Comparison of ENCODE assay signal across 18 cellular contexts in genomic region chr1:84877592-84877991, GRCh38. TPM values are rescaled to one million over a fixed set of nuclear protein-coding genes. Genes with fewer than 3 reads are reported as not detected.
A peak's percentile ranks its signal among the peaks of the same experiment; 100 is the strongest.
DNase-seq lines count a peak whose midpoint lies in the region; ATAC-seq and TF ChIP-seq lines count a peak whose summit lies in the region.
"Had no signal": no experiment of that assay in that cellular context is flagged by ENCODE, and none has a peak within 500 bp of the region (broad histone marks: within the 10 kb centered on the region; RNA-seq: fewer than 3 reads in every experiment).

No MANE protein-coding gene starts in this region.

- no peak overlapping the region for H3K4me3 Mint-ChIP-seq in CD4-positive, alpha-beta T cell
- H3K4me3 Mint-ChIP-seq in GM23338: no peak overlapping the region

- no peak overlapping the region for H3K27ac Mint-ChIP-seq in CD4-positive, alpha-beta T cell
- H3K27ac Mint-ChIP-seq in GM23338: no peak overlapping the region

- DNase-seq in HCEC 1CT (peak; percentile 66), RWPE2 (ENCODE audit: low spot score) (no peak), fibroblast of peridontal ligament (ENCODE audit: extremely low read depth) (peak; percentile 56), uterus (no peak), GM23338 (ENCODE audit: low spot score) (no peak), NCI-H748 treated with DMSO at 0.1 percent for 48 hours (lab: John Stamatoyannopoulos, UW) (no peak)
- DNase-seq in CD4-positive, alpha-beta T cell: no peak
- DNase-seq: C1 segment of cervical spinal cord, COR-L47, DMS53, GOT3, NCI-H1436, NCI-H2029 treated with DMSO at 0.1 percent for 48 hours, NCI-H524, SW 1271 had no signal

- no peak for TF ChIP-seq POLR2A in uterus (IDR thresholded peaks at IDR 0.05)

- H3K4me2 ChIP-seq in GM23338: no peak overlapping the region

- no peak overlapping the region for H2AFZ ChIP-seq in GM23338

- peaks cover 11% of the 10 kb centered on the region for H3K4me1 ChIP-seq in RWPE2 (ENCODE audit: insufficient read depth, poor library complexity, severe bottlenecking)
- no peaks in the 10 kb centered on the region for H3K4me1 ChIP-seq in uterus
- H3K4me1 ChIP-seq in GM23338 (ENCODE audit: insufficient read depth): no peaks in the 10 kb centered on the region
- H3K4me1 ChIP-seq: SJSA1 had no signal

- H3F3A ChIP-seq in GM23338 (replicated peaks; ENCODE audit: low read depth): no peaks in the 10 kb centered on the region

- intact Hi-C loops in uterus (cut with DNase I; ENCODE audit: low total_unique reads): no loop called here
- intact Hi-C loops in CD4-positive, alpha-beta T cell (cut with DNase I, micrococcal nuclease): no loop called here

- peaks cover 31% of the 10 kb centered on the region for H3K79me2 ChIP-seq in GM23338 (replicated peaks; ENCODE audit: insufficient read depth)

- peaks cover 6% of the 10 kb centered on the region; the same call in 1 of the 2 replicates for H4K20me1 ChIP-seq in GM23338 (replicated peaks; ENCODE audit: insufficient read depth)

- TF ChIP-seq CTCF in RWPE2 (IDR thresholded peaks at IDR 0.05; ENCODE audit: poor library complexity, severe bottlenecking) (no peak), uterus (IDR thresholded peaks at IDR 0.05) (no peak), GM23338 (conservative IDR thresholded peaks at IDR 0.05; ENCODE audit: low read depth in 2 of 2) (no peak)
- TF ChIP-seq CTCF in CD4-positive, alpha-beta T cell (IDR thresholded peaks at IDR 0.05): no peak

- H3K9me3 Mint-ChIP-seq in CD4-positive, alpha-beta T cell: no peaks in the 10 kb centered on the region
- peaks cover 13% of the 10 kb centered on the region for H3K9me3 Mint-ChIP-seq in GM23338

- H3K4me3 ChIP-seq in RWPE2 (ENCODE audit: severe bottlenecking): no peak overlapping the region
- H3K4me3 ChIP-seq in uterus: no peak overlapping the region
- no peak overlapping the region for H3K4me3 ChIP-seq in GM23338
- H3K4me3 ChIP-seq: SJSA1 had no signal

- H3K36me3 ChIP-seq in RWPE2 (ENCODE audit: low read depth) (peaks cover 20% of the 10 kb centered on the region), uterus (no peaks in the 10 kb centered on the region), GM23338 (ENCODE audit: insufficient read depth) (no peaks in the 10 kb centered on the region)
- H3K36me3 ChIP-seq: SJSA1 had no signal

- H3K4me1 Mint-ChIP-seq in CD4-positive, alpha-beta T cell (ENCODE audit: low read depth): no peaks in the 10 kb centered on the region
- H3K4me1 Mint-ChIP-seq in GM23338: no peaks in the 10 kb centered on the region

- no peaks in the 10 kb centered on the region for H3K36me3 Mint-ChIP-seq in CD4-positive, alpha-beta T cell (ENCODE audit: low read depth)
- H3K36me3 Mint-ChIP-seq in GM23338 (ENCODE audit: low read depth): peaks cover 16% of the 10 kb centered on the region

- H3K9me3 ChIP-seq in RWPE2 (ENCODE audit: severe bottlenecking) (no peaks in the 10 kb centered on the region), uterus (no peaks in the 10 kb centered on the region)
- H3K9me3 ChIP-seq in CD4-positive, alpha-beta T cell (ENCODE audit: control insufficient read depth, low read length): no peaks in the 10 kb centered on the region
- H3K9me3 ChIP-seq: SJSA1 had no signal

- no peaks in the 10 kb centered on the region for H3K27me3 Mint-ChIP-seq in CD4-positive, alpha-beta T cell
- H3K27me3 Mint-ChIP-seq in GM23338 (ENCODE audit: insufficient read depth, low read depth, poor library complexity): peaks cover 2% of the 10 kb centered on the region

- CTCF ChIA-PET in CD4-positive, alpha-beta T cell (lab: Charles Lee): no interaction called here

- H3K27me3 ChIP-seq in RWPE2 (ENCODE audit: insufficient read depth, poor library complexity, severe bottlenecking) (no peaks in the 10 kb centered on the region), uterus (no peaks in the 10 kb centered on the region), GM23338 (ENCODE audit: insufficient read depth) (no peaks in the 10 kb centered on the region)
- no peaks in the 10 kb centered on the region for H3K27me3 ChIP-seq in CD4-positive, alpha-beta T cell (ENCODE audit: control insufficient read depth, insufficient read depth, low read length)
- H3K27me3 ChIP-seq: SJSA1 had no signal

- POLR2A ChIA-PET in CD4-positive, alpha-beta T cell (lab: Charles Lee): no interaction called here

- no peaks in the 10 kb centered on the region for H3K9me2 ChIP-seq in GM23338 (ENCODE audit: insufficient read depth)

- ATAC-seq in RWPE2 (ENCODE audit: low read depth) (peak; percentile 38; the same call in 1 of the 3 replicates), GM23338 (no peak)
- ATAC-seq in CD4-positive, alpha-beta T cell (ENCODE audit: poor library complexity): no peak

- H3K27ac ChIP-seq in RWPE2 (ENCODE audit: poor library complexity, severe bottlenecking): no peak overlapping the region
- H3K27ac ChIP-seq in uterus: no peak overlapping the region
- H3K27ac ChIP-seq in CD4-positive, alpha-beta T cell (ENCODE audit: low read depth, low read length): no peak overlapping the region
- no peak overlapping the region for H3K27ac ChIP-seq in GM23338 (ENCODE audit: low read depth)
- H3K27ac ChIP-seq: RWPE1, SJSA1 had no signal

TF ChIP-seq in GM23338, 12 proteins besides CTCF, POLR2A, EP300 and RAD21:
- TF ChIP-seq CREB1 (CRISPR knock-in tag; IDR thresholded peaks at IDR 0.05; ENCODE audit: low read depth) (no peak), STAT1 (IDR thresholded peaks at IDR 0.05; ENCODE audit: unreplicated experiment) (no peak), EZH2 (IDR thresholded peaks at IDR 0.05; ENCODE audit: low read depth, unreplicated experiment) (no peak), NANOG (IDR thresholded peaks at IDR 0.05; ENCODE audit: borderline replicate concordance) (no peak), ZNF114 (CRISPR knock-in tag; IDR thresholded peaks at IDR 0.05) (no peak), EZH2phosphoT487 (IDR thresholded peaks at IDR 0.05; ENCODE audit: unreplicated experiment) (no peak), ZNF331 (CRISPR knock-in tag; IDR thresholded peaks at IDR 0.05; ENCODE audit: low read depth) (no peak)
- TF ChIP-seq, protein P1, sequence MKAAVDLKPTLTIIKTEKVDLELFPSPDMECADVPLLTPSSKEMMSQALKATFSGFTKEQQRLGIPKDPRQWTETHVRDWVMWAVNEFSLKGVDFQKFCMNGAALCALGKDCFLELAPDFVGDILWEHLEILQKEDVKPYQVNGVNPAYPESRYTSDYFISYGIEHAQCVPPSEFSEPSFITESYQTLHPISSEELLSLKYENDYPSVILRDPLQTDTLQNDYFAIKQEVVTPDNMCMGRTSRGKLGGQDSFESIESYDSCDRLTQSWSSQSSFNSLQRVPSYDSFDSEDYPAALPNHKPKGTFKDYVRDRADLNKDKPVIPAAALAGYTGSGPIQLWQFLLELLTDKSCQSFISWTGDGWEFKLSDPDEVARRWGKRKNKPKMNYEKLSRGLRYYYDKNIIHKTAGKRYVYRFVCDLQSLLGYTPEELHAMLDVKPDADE (IDR thresholded peaks at IDR 0.05): no peak

RNA-seq across cellular contexts. Expression of gene LPAR3, which starts 15.4 kb away (rescaled TPM):
- 10 to 100 TPM in 2 of 4 donors, 1 to 10 TPM in 1, not detected in 1; 2.2 to 23.6 (median 13.5) TPM for total RNA-seq in uterus
- total RNA-seq in CD4-positive, alpha-beta T cell: under 1 TPM; 0.25 to 0.87 TPM
- 27.8 and 36.9 TPM in 2 replicates for total RNA-seq in GM23338 (2014; rRNA removed; shearing (Covaris generic))
- polyA plus RNA-seq in GM23338 (2016; fragmentation: Nextera tagmentation; extraction: Ambion mirVana): 8.4 and 10.4 TPM in 2 replicates
- total RNA-seq: OCI-LY7, SJSA1 had no signal

Comparison
In these comparisons a context has a peak if more than half of its experiments do, and no peak if none do; other contexts are left out.
1. DNase-seq: peak in HCEC 1CT (single experiment) and fibroblast of peridontal ligament (single experiment); none in RWPE2 (single experiment), uterus (0 of 2), CD4-positive, alpha-beta T cell (0 of 10), GM23338 (single experiment) and NCI-H748 treated with DMSO at 0.1 percent for 48 hours (single experiment).